ENCODE assay signal across 18 cellular contexts in the genomic region with DNA sequence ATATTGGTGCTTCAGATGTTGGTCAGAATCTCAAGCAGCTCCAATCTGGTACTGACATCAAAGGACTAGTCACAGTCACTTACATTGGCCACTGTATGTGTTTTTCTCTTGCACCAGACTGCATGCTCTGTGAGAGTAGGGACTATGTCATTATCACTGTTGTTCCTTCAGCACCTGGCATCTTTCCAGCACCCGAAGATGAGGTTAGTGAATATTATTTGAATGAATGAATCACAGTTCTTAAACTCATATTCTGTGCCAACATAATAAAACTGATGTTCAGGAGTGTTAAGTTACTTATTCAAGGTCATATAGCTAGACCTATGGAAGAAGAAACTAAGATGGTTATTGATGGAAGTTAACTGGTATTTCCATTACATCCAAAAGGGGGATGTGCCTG.
DNase-seq lines count a peak whose midpoint lies in the region; ATAC-seq and TF ChIP-seq lines count a peak whose summit lies in the region.
"Had no signal": no experiment of that assay in that cellular context is flagged by ENCODE, and none has a peak within 500 bp of the region (broad histone marks: within the 10 kb centered on the region; RNA-seq: fewer than 3 reads in every experiment).

No MANE protein-coding gene starts in this region.

- no peaks in the 10 kb centered on the region for H3K9me3 Mint-ChIP-seq in mesothelial cell of epicardium
- H3K9me3 Mint-ChIP-seq: activated T-cell treated with anti-CD3 and anti-CD28 coated beads, Interleukin-2, amount 50 U/mL, for 24 hours had no signal

- no peak for ATAC-seq in GM18498 (IDR thresholded peaks at IDR 0.05; ENCODE audit: unreplicated experiment)
- ATAC-seq: activated naive CD4-positive, alpha-beta T cell treated with anti-CD3 and anti-CD28 coated beads, Interleukin-2, amount 50 U/mL, for 72 hours; left cardiac atrium; sciatic nerve had no signal

- H3K36me3 Mint-ChIP-seq in mesothelial cell of epicardium = no peaks in the 10 kb centered on the region
- H3K36me3 Mint-ChIP-seq: activated CD4-positive, alpha-beta memory T cell treated with anti-CD3 and anti-CD28 coated beads for 36 hours; IgD-negative memory B cell had no signal

- no peaks in the 10 kb centered on the region for H3K36me3 ChIP-seq in brain microvascular endothelial cell (replicated peaks)

- H3K27me3 ChIP-seq in brain microvascular endothelial cell (replicated peaks) = no peaks in the 10 kb centered on the region

- H3K4me1 Mint-ChIP-seq in mesothelial cell of epicardium = peaks cover 29% of the 10 kb centered on the region
- H3K4me1 Mint-ChIP-seq: IgD-negative memory B cell had no signal

- H3K27ac ChIP-seq in brain microvascular endothelial cell = no peak overlapping the region
- H3K27ac ChIP-seq: VCaP had no signal

- no peak overlapping the region for H3K4me3 Mint-ChIP-seq in mesothelial cell of epicardium
- H3K4me3 Mint-ChIP-seq: activated CD4-positive, alpha-beta memory T cell treated with anti-CD3 and anti-CD28 coated beads for 36 hours; activated T-cell treated with anti-CD3 and anti-CD28 coated beads, Interleukin-2, amount 50 U/mL, for 24 hours; IgD-negative memory B cell had no signal

- no peaks in the 10 kb centered on the region for H3K27me3 Mint-ChIP-seq in mesothelial cell of epicardium (ENCODE audit: low read depth)
- H3K27me3 Mint-ChIP-seq: activated CD4-positive, alpha-beta memory T cell treated with anti-CD3 and anti-CD28 coated beads for 36 hours; activated T-cell treated with anti-CD3 and anti-CD28 coated beads, Interleukin-2, amount 50 U/mL, for 24 hours; IgD-negative memory B cell had no signal

- no peak overlapping the region for H3K4me3 ChIP-seq in brain microvascular endothelial cell (ENCODE audit: low read depth, low read length)

- H3K27ac Mint-ChIP-seq in mesothelial cell of epicardium = peak overlapping the region; percentile 26
- H3K27ac Mint-ChIP-seq: activated CD4-positive, alpha-beta memory T cell treated with anti-CD3 and anti-CD28 coated beads for 36 hours; activated naive CD4-positive, alpha-beta T cell treated with anti-CD3 and anti-CD28 coated beads, Interleukin-2, amount 50 U/mL, for 72 hours; activated T-cell treated with anti-CD3 and anti-CD28 coated beads, Interleukin-2, amount 50 U/mL, for 24 hours; IgD-negative memory B cell had no signal

- in situ Hi-C loops in brain microvascular endothelial cell (cut with HindIII; ENCODE audit: low pct_ligation_motif_present, low sequenced_read_pairs) = no loop called here

- no peak for TF ChIP-seq CTCF in brain microvascular endothelial cell (IDR thresholded peaks at IDR 0.05; ENCODE audit: low read depth, low read length, missing control alignments)
- TF ChIP-seq CTCF in mesothelial cell of epicardium (IDR thresholded peaks at IDR 0.05; ENCODE audit: unreplicated experiment) = no peak

- peak; percentile 43 for DNase-seq in Daoy (ENCODE audit: low read depth)
- peak; percentile 8 for DNase-seq in HS-5 (ENCODE audit: low read depth)
- peak; percentile 43 for DNase-seq in brain microvascular endothelial cell
- no peak for DNase-seq in mesothelial cell of epicardium (ENCODE audit: low spot score in 2 of 2, unreplicated experiment in 2 of 2)
- no peak for DNase-seq in mucosa of gallbladder (ENCODE audit: low spot score)
- DNase-seq in GM03348 (ENCODE audit: low spot score) = no peak
- DNase-seq: activated CD4-positive, alpha-beta memory T cell treated with anti-CD3 and anti-CD28 coated beads for 36 hours; activated T-cell treated with anti-CD3 and anti-CD28 coated beads, Interleukin-2, amount 50 U/mL, for 24 hours; COR-L47; GF-D8; left cardiac atrium; stimulated activated CD4-positive, alpha-beta T cell treated with anti-CD3 and anti-CD28 coated beads, Interleukin-4, amount 100 ng/mL, for 1 hour; substantia nigra had no signal

Comparison
In these comparisons a context has a peak if more than half of its experiments do, and no peak if none do; other contexts are left out.
1. DNase-seq: peak in Daoy (single experiment), HS-5 (single experiment) and brain microvascular endothelial cell (single experiment); none in mesothelial cell of epicardium (0 of 2), mucosa of gallbladder (single experiment) and GM03348 (single experiment).